ENCODE assay signal across 8 cellular contexts in the genomic region with DNA sequence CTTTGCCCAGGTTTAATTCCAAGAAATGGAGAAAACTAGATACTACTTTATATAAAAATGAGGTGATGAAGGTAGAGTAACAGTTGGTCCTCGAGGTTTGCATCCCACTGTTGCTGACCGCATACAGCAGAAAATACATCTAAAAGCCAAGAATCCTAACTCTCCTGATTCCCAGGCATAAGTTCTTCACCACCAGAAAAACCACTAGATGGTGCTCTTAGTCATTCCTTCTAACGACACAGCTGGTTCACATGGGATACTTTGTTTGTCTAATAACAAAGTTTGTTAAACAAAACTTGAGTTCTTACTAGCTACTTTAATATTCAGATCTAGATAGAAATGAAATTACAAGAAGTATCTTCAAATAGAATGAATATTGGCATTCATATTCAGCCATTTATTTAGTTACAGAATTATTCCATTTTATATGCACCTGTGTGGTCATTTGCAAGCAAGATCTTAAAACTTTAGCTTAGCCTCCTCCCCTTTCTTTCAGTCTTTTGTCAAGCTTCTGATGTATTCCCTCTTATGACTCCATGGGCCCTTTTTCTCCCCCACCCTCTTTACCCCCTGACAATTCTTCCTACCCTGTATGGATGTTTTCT. TPM values are rescaled to one million over a fixed set of nuclear protein-coding genes. Genes with fewer than 3 reads are reported as not detected.
A peak's percentile ranks its signal among the peaks of the same experiment; 100 is the strongest.
DNase-seq lines count a peak whose midpoint lies in the region; ATAC-seq lines count a peak whose summit lies in the region.

No MANE protein-coding gene starts in this region.

- H2BK120ac ChIP-seq in neuronal stem cell (ENCODE audit: low read depth, low read length) = no peak overlapping the region

- no peak overlapping the region for H3K18ac ChIP-seq in neuronal stem cell (ENCODE audit: low read length)

- no peak overlapping the region for H3K27ac ChIP-seq in neuronal stem cell (replicated peaks; ENCODE audit: low read length)

- H3K4me1 ChIP-seq in neuronal stem cell (ENCODE audit: control insufficient read depth in 2 of 2, insufficient read depth in 1 of 2, low read depth in 1 of 2, low read length in 2 of 2) = no peaks in the 10 kb centered on the region

- no peaks in the 10 kb centered on the region for H3K9me3 ChIP-seq in neuronal stem cell (replicated peaks in 1 of 2; ENCODE audit: control insufficient read depth in 2 of 2, insufficient read depth in 1 of 2, low read depth in 1 of 2, low read length in 2 of 2)

- no peak overlapping the region for H2AFZ ChIP-seq in neuronal stem cell (ENCODE audit: low read length)

- no peak overlapping the region for H4K8ac ChIP-seq in neuronal stem cell (ENCODE audit: low read depth, low read length)

- no peak overlapping the region for H3K14ac ChIP-seq in neuronal stem cell (ENCODE audit: low read length)

- no peak overlapping the region for H3K4me3 ChIP-seq in neuronal stem cell (ENCODE audit: low read length in 2 of 2)

- ATAC-seq in GM19452 (IDR thresholded peaks at IDR 0.05; ENCODE audit: unreplicated experiment) = no peak

- no peaks in the 10 kb centered on the region for H3K79me1 ChIP-seq in neuronal stem cell (ENCODE audit: low read depth, low read length)

- H2BK15ac ChIP-seq in neuronal stem cell (ENCODE audit: low read length) = no peak overlapping the region

- no peak overlapping the region for H4K91ac ChIP-seq in neuronal stem cell (ENCODE audit: low read depth, low read length, poor library complexity)

- H3K23ac ChIP-seq in neuronal stem cell (ENCODE audit: low read depth, low read length, poor library complexity) = no peak overlapping the region

- H3K4me2 ChIP-seq in neuronal stem cell (ENCODE audit: insufficient read depth, low read length, poor library complexity, severe bottlenecking) = no peak overlapping the region

- no peak overlapping the region for H2BK5ac ChIP-seq in neuronal stem cell (ENCODE audit: low read length)

- no peak overlapping the region for H2BK12ac ChIP-seq in neuronal stem cell (ENCODE audit: low read length)

- H3K9ac ChIP-seq in neuronal stem cell (ENCODE audit: low read depth, low read length, poor library complexity) = no peak overlapping the region

- H3K27me3 ChIP-seq in neuronal stem cell (ENCODE audit: control insufficient read depth in 3 of 3, insufficient read depth in 3 of 3, low read depth in 1 of 3, low read length in 3 of 3) = no peaks in the 10 kb centered on the region

- no CpG with 5 or more reads among the region's 3 CpGs for WGBS in neuronal stem cell (ENCODE audit: extremely low coverage in 2 of 2, insufficient read length in 2 of 2, insufficient replicate concordance in 1 of 2), 2 donors

- H2AK5ac ChIP-seq in neuronal stem cell (ENCODE audit: low read depth, low read length) = no peak overlapping the region

- no peak overlapping the region for H3K4ac ChIP-seq in neuronal stem cell (ENCODE audit: low read length)

- peak; percentile 6 for DNase-seq in SIG-M5 treated with dmso at 0.1 percent for 504 hours (lab: John Stamatoyannopoulos, UW; ENCODE audit: unreplicated experiment)
- DNase-seq in SIG-M5 (lab: John Stamatoyannopoulos, UW) = no peak
- DNase-seq in NCI-H460 (ENCODE audit: extremely low read depth, low read depth) = peak; percentile 52
- peak; percentile 75 for DNase-seq in dermis blood vessel endothelial cell
- DNase-seq in neuronal stem cell (ENCODE audit: low spot score) = peak; percentile 15
- DNase-seq in activated T-cell treated with anti-CD3 and anti-CD28 coated beads, Interleukin-2, amount 50 U/mL, for 1 hour = no peak
- no peak for DNase-seq in activated gamma-delta T cell (lab: John Stamatoyannopoulos, UW)

- no peaks in the 10 kb centered on the region for H3K36me3 ChIP-seq in neuronal stem cell (replicated peaks in 1 of 2; ENCODE audit: control insufficient read depth in 2 of 2, insufficient read depth in 2 of 2, low read length in 2 of 2)

RNA-seq across cellular contexts. Expression of a gene that starts 54.1 kb away (rescaled TPM):
- total RNA-seq in NCI-H460 (2014; rRNA removed; shearing (Covaris generic)) = 0.10 and 0.23 TPM in 2 replicates
- polyA plus RNA-seq in NCI-H460 (2014; cell fraction: nucleus; rRNA removed) = not detected in 2 replicates
- 1.9 and 5.4 TPM in 2 replicates for total RNA-seq in dermis blood vessel endothelial cell
- not detected for polyA plus RNA-seq in neuronal stem cell (2013, experiment 1 of 2)
- not detected for polyA plus RNA-seq in neuronal stem cell (2013, experiment 2 of 2)

Comparison
In these comparisons a context has a peak if more than half of its experiments do, and no peak if none do; other contexts are left out.
1. DNase-seq: peak in SIG-M5 treated with dmso at 0.1 percent for 504 hours (single experiment), NCI-H460 (single experiment), dermis blood vessel endothelial cell (single experiment) and neuronal stem cell (single experiment); none in SIG-M5 (single experiment), activated T-cell treated with anti-CD3 and anti-CD28 coated beads, Interleukin-2, amount 50 U/mL, for 1 hour (single experiment) and activated gamma-delta T cell (single experiment).